ENCODE assay signal across 25 cellular contexts in the genomic region with DNA sequence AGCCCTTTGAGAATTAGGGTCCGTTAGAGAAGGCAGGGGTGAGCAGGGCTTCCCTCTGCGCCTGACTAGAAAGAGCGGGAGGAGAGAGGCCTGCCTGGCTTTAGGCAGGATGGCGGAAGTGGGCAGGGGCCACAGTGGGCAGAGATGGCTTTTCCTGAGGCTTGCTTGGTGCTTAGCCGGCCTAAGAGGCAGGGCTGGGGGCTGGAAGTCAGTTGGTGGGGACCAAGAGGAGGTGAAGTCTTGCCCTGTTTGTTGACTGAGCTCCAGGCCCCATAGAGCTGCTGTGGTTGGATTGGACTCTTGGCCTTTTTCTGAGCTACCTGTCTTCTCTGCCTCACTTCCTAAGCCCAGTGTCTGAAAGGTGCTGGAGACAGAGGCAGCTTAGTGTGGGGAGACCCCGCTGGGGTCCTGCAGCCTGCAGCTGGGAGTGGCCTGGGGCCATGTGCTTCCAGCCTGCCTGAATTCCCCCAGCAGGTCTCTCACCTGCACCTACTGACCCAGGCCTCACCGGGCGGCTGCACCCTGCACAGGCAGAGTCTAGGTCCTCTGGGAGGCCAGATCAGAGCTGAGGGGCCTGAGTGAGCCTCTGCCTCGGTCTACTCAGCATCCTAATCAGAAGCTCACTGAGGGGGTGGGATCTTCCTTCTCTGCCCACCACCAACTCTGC. TPM values are rescaled to one million over a fixed set of nuclear protein-coding genes. Genes with fewer than 3 reads are reported as not detected.
"Had no signal": no experiment of that assay in that cellular context is flagged by ENCODE, and none has a peak within 500 bp of the region (broad histone marks: within the 10 kb centered on the region; RNA-seq: fewer than 3 reads in every experiment).

No MANE protein-coding gene starts in this region.

- DNase-seq: activated CD4-positive, alpha-beta T cell treated with anti-CD3 and anti-CD28 coated beads, Interleukin-2, amount 50 U/mL, for 1 hour; activated CD8-positive, alpha-beta T cell treated with anti-CD3 and anti-CD28 coated beads, Interleukin-2, amount 10 ng/mL, durations not matched to agents 7 days and 5 days; activated T-cell treated with anti-CD3 and anti-CD28 coated beads, Interleukin-2, amount 50 U/mL, for 48 hours; dermis blood vessel endothelial cell; effector CD8-positive, alpha-beta T cell; erythroblast; gastrocnemius medialis; glutamatergic neuron; left ventricle myocardium superior; mammary epithelial cell; sigmoid colon; small intestine; stimulated activated CD4-positive, alpha-beta T cell treated with anti-CD3 and anti-CD28 coated beads, Interleukin-1b, Interleukin-23, amount 100 ng/mL, for 48 hours; stimulated activated CD4-positive, alpha-beta T cell treated with anti-CD3 and anti-CD28 coated beads, Interleukin-4, amount 100 ng/mL, for 4 hours; stimulated activated naive B cell treated with anti-CD40 and anti-IgM and Interleukin-4, amounts not matched to agents 10 μg/mL and 1 μg/mL and 100 μg/mL, for 72 hours; T-helper 2 cell had no signal

- H3K27me3 Mint-ChIP-seq: central memory CD8-positive, alpha-beta T cell; progenitor cell of endocrine pancreas had no signal

- H3K4me3 Mint-ChIP-seq: activated CD8-positive, alpha-beta T cell treated with anti-CD3 and anti-CD28 coated beads, Interleukin-2, amount 10 ng/mL, durations not matched to agents 7 days and 5 days; central memory CD8-positive, alpha-beta T cell; nephron; stimulated activated naive B cell treated with anti-CD40 and anti-IgM and Interleukin-4, amounts not matched to agents 10 μg/mL and 1 μg/mL and 100 μg/mL, for 72 hours had no signal

- H3K4me1 ChIP-seq: breast epithelium, gastrocnemius medialis had no signal

- H3K4me3 ChIP-seq: breast epithelium, gastrocnemius medialis, ovary, sigmoid colon, tibial nerve had no signal

- H3K36me3 ChIP-seq: breast epithelium, gastrocnemius medialis, ovary had no signal

- H3K27me3 ChIP-seq: breast epithelium, ovary, sigmoid colon, tibial nerve had no signal

- H3K4me1 Mint-ChIP-seq: stimulated activated naive B cell treated with anti-CD40 and anti-IgM and Interleukin-4, amounts not matched to agents 10 μg/mL and 1 μg/mL and 100 μg/mL, for 72 hours had no signal

- ATAC-seq: activated CD8-positive, alpha-beta T cell treated with anti-CD3 and anti-CD28 coated beads, Interleukin-2, amount 10 ng/mL, durations not matched to agents 7 days and 5 days; activated naive CD4-positive, alpha-beta T cell treated with anti-CD3 and anti-CD28 coated beads, Interleukin-2, amount 50 U/mL, for 72 hours; gastrocnemius medialis; left ventricle myocardium superior; stimulated activated naive B cell treated with anti-CD40 and anti-IgM and Interleukin-4, amounts not matched to agents 10 μg/mL and 1 μg/mL and 100 μg/mL, for 72 hours had no signal

- H3K9me3 ChIP-seq: breast epithelium, gastrocnemius medialis, ovary, sigmoid colon, tibial nerve had no signal

- H3K9me3 Mint-ChIP-seq: activated naive CD4-positive, alpha-beta T cell treated with anti-CD3 and anti-CD28 coated beads, Interleukin-2, amount 50 U/mL, for 72 hours; activated T-helper 2 cell treated with anti-CD3 and anti-CD28 coated beads, Interferon-gamma antibody, Interleukin-2, Interleukin-4, amounts not matched to agents 10 μg/mL and 5 μg/mL and 100 μg/mL, durations not matched to agents 14 hours and 24 hours and 36 hours; central memory CD8-positive, alpha-beta T cell; nephron; stimulated activated naive B cell treated with anti-CD40 and anti-IgM and Interleukin-4, amounts not matched to agents 10 μg/mL and 1 μg/mL and 100 μg/mL, for 72 hours had no signal

- H3K27ac Mint-ChIP-seq: activated CD8-positive, alpha-beta T cell treated with anti-CD3 and anti-CD28 coated beads, Interleukin-2, amount 10 ng/mL, durations not matched to agents 7 days and 5 days; activated naive CD4-positive, alpha-beta T cell treated with anti-CD3 and anti-CD28 coated beads, Interleukin-2, amount 50 U/mL, for 72 hours; activated T-helper 2 cell treated with anti-CD3 and anti-CD28 coated beads, Interferon-gamma antibody, Interleukin-2, Interleukin-4, amounts not matched to agents 10 μg/mL and 5 μg/mL and 100 μg/mL, durations not matched to agents 14 hours and 24 hours and 36 hours; nephron; progenitor cell of endocrine pancreas; stimulated activated naive B cell treated with anti-CD40 and anti-IgM and Interleukin-4, amounts not matched to agents 10 μg/mL and 1 μg/mL and 100 μg/mL, for 72 hours had no signal

- H3K36me3 Mint-ChIP-seq: activated naive CD4-positive, alpha-beta T cell treated with anti-CD3 and anti-CD28 coated beads, Interleukin-2, amount 50 U/mL, for 72 hours; stimulated activated naive B cell treated with anti-CD40 and anti-IgM and Interleukin-4, amounts not matched to agents 10 μg/mL and 1 μg/mL and 100 μg/mL, for 72 hours had no signal

- H3K27ac ChIP-seq: breast epithelium, gastrocnemius medialis, ovary, sigmoid colon, tibial nerve had no signal

RNA-seq across cellular contexts. Expression of a gene that starts 4.8 kb away (rescaled TPM):
- total RNA-seq: dermis blood vessel endothelial cell, urinary bladder had no signal
